In the genomic region with DNA sequence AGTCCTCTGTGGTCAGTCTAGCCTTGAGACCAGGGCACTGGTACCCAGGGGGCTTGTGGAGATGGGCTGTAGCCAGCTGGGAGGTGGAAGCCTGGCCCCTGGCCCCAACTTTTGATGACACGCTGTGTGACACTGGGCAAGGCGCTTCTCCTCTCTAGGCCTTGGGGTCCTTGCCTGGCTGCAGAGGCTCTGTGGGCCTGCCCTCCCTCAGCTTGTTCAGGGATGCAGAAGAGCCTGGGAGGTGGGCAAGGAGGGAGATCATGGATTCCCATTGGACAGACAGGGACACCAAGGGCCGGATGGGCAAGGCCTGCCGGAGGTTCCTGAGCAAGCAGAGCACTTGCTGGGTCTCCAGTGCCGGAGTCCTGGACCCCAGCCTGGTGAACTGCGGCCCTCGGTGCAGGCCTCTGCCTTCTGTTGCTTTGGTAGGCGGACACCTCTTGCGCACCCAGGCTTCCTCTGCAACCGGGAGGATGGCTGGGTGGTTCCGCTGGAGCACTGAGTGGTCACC, we compare ENCODE assay signal across 1 cellular context.
TF ChIP-seq lines count a peak whose summit lies in the region.

No MANE protein-coding gene starts in this region.

TF ChIP-seq in K562, 482 proteins besides CTCF, POLR2A, EP300 and RAD21:
- TF ChIP-seq KHSRP (IDR thresholded peaks at IDR 0.05) (no peak), ZFX (CRISPR knock-in tag; IDR thresholded peaks at IDR 0.05) (peak; percentile 21; the same call in 1 of the 2 replicates), COPS2 (conservative IDR thresholded peaks at IDR 0.05) (no peak)
